Comparison of ENCODE assay signal across 8 cellular contexts in the genomic region with DNA sequence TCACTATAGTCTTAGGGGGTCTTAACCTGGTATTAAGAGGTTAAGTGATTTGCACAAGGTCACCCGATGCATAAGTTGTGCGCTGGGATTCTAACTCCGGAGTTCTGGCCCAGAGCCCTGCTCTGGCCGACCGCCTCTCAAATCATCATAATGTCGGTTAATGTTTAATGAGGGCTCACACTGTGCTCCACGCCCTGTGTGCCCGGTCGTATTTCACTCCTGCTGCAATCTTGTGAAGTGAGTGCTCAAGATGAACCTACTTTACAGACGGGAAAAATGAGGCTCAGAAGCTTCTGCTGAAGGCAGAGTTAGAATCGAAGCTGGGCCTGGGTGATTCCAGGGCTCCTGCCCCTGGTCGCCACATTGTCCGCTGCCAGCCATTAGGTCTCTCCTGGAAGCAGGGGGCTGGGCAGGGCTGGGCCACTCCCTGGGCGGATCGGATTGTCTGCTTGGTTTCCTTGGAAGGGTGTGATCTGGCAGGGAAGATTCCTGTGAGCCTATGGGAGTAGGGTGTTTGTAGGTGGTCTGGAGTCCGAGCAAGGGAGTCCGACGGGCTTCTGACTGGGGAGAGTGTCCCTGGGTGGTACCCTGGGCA. TPM values are rescaled to one million over a fixed set of nuclear protein-coding genes. Genes with fewer than 3 reads are reported as not detected.
A peak's percentile ranks its signal among the peaks of the same experiment; 100 is the strongest.
DNase-seq lines count a peak whose midpoint lies in the region; ATAC-seq and TF ChIP-seq lines count a peak whose summit lies in the region.

No MANE protein-coding gene starts in this region.

- peak overlapping the region; percentile 34 for H3K27ac ChIP-seq in cardiac muscle cell
- peak overlapping the region; percentile 97 for H3K27ac ChIP-seq in VCaP

- H3K4me3 Mint-ChIP-seq in glutamatergic neuron (ENCODE audit: unreplicated experiment) = peak overlapping the region; percentile 99

- peaks cover 10% of the 10 kb centered on the region for H3K4me1 ChIP-seq in cardiac muscle cell (ENCODE audit: low read depth)

- H3K9me3 Mint-ChIP-seq in glutamatergic neuron (ENCODE audit: unreplicated experiment) = peaks cover 6% of the 10 kb centered on the region

- no peaks in the 10 kb centered on the region for H3K9me3 ChIP-seq in cardiac muscle cell (ENCODE audit: low read depth)

- H3K36me3 ChIP-seq in cardiac muscle cell = no peaks in the 10 kb centered on the region

- H3K4me1 Mint-ChIP-seq in glutamatergic neuron (ENCODE audit: low read depth, unreplicated experiment) = peaks cover 27% of the 10 kb centered on the region

- intact Hi-C loops in left ventricle myocardium superior (cut with micrococcal nuclease) (no loop called here), head of caudate nucleus (cut with DNase I) (no loop called here)

- H3K36me3 Mint-ChIP-seq in glutamatergic neuron (ENCODE audit: unreplicated experiment) = no peaks in the 10 kb centered on the region

- ATAC-seq in left ventricle myocardium superior = no peak

- TF ChIP-seq CTCF in cardiac muscle cell (IDR thresholded peaks at IDR 0.05; ENCODE audit: low read depth, low read length) (no peak), VCaP (conservative IDR thresholded peaks at IDR 0.05) (no peak), glutamatergic neuron (IDR thresholded peaks at IDR 0.05; ENCODE audit: partially characterized antibody, unreplicated experiment) (no peak)

- H3K27ac Mint-ChIP-seq in glutamatergic neuron (ENCODE audit: unreplicated experiment) = no peak overlapping the region

- no peaks in the 10 kb centered on the region for H3K27me3 ChIP-seq in cardiac muscle cell

- H3K4me3 ChIP-seq in cardiac muscle cell (peak overlapping the region; percentile 66), skeletal muscle cell (ENCODE audit: low read depth, low read length) (peak overlapping the region; percentile 83)

- H3K27me3 Mint-ChIP-seq in glutamatergic neuron (ENCODE audit: unreplicated experiment) = peaks cover 8% of the 10 kb centered on the region

- DNase-seq in cardiac muscle cell (ENCODE audit: low read depth in 1 of 2, low spot score in 1 of 2) (peak in 1 of 2 donors; percentile 44), left ventricle myocardium superior (no peak), glutamatergic neuron (no peak), skeletal muscle cell (ENCODE audit: low read depth) (no peak), head of caudate nucleus (no peak), SHP77 treated with DMSO at 0.1 percent for 48 hours (lab: John Stamatoyannopoulos, UW) (no peak)
- no peak for DNase-seq in stimulated activated CD4-positive, alpha-beta T cell treated with anti-CD3 and anti-CD28 coated beads, Interleukin-2, amount 100 ng/mL, for 48 hours

RNA-seq across cellular contexts. Expression of a gene that starts 1.1 kb away (rescaled TPM):
- total RNA-seq in cardiac muscle cell (28.7 and 57.9 TPM in 2 replicates), left ventricle myocardium superior (17.4 TPM), glutamatergic neuron (ENCODE audit: unreplicated experiment) (52.5 TPM)
- 32.5 and 62.2 TPM in 2 replicates for polyA plus RNA-seq in cardiac muscle cell

RNA-seq across cellular contexts. Expression of a gene that starts 42.5 kb away (rescaled TPM):
- total RNA-seq in cardiac muscle cell = not detected in 2 replicates
- not detected in 2 replicates for polyA plus RNA-seq in cardiac muscle cell
- not detected for total RNA-seq in left ventricle myocardium superior
- total RNA-seq in glutamatergic neuron (ENCODE audit: unreplicated experiment) = not detected
